ENCODE assay signal across 15 cellular contexts in genomic region chr12:49338830-49339463, GRCh38. TPM values are rescaled to one million over a fixed set of nuclear protein-coding genes. Genes with fewer than 3 reads are reported as not detected.
DNase-seq lines count a peak whose midpoint lies in the region; ATAC-seq and TF ChIP-seq lines count a peak whose summit lies in the region.
"Had no signal": no experiment of that assay in that cellular context is flagged by ENCODE, and none has a peak within 500 bp of the region (broad histone marks: within the 10 kb centered on the region; RNA-seq: fewer than 3 reads in every experiment).

No MANE protein-coding gene starts in this region.

- H3K9me3 ChIP-seq in NT2/D1 (ENCODE audit: insufficient read depth, low read length) (no peaks in the 10 kb centered on the region; the same call in 1 of the 2 replicates), osteoblast (ENCODE audit: low read depth, low read length) (no peaks in the 10 kb centered on the region), heart left ventricle (no peaks in the 10 kb centered on the region)
- H3K9me3 ChIP-seq: BLaER1 treated with 17β-estradiol and CSF1 and Interleukin-3, amounts not matched to agents 10 nM and 100 nM; SJCRH30 had no signal

- intact Hi-C loops in heart left ventricle (cut with DNase I): loop anchor here in 6 of 10 donors (2.0 to 5.0 kb wide), 3 partner anchors 47 to 52 kb away; no protein-coding TSS in a partner anchor

- DNase-seq in NT2/D1 (ENCODE audit: low read depth, low spot score): no peak
- DNase-seq in left kidney (ENCODE audit: low read depth, low spot score): peak; percentile 12
- peak; percentile 74 for DNase-seq in osteoblast (ENCODE audit: insufficient read length, low spot score, missing footprints)
- no peak for DNase-seq in heart left ventricle
- DNase-seq in left lobe of liver (ENCODE audit: low spot score): no peak
- DNase-seq in OCI-M2 (lab: John Stamatoyannopoulos, UW; ENCODE audit: unreplicated experiment): no peak
- DNase-seq: MM.1S, NCI-H1105 treated with DMSO at 0.1 percent for 48 hours, NCI-H1930, NCI-H2171 treated with DMSO at 0.1 percent for 48 hours, NCI-H510A treated with DMSO at 0.1 percent for 48 hours had no signal

- ATAC-seq in HG03378 (IDR thresholded peaks at IDR 0.05; ENCODE audit: unreplicated experiment): no peak
- ATAC-seq in heart left ventricle: no peak
- ATAC-seq in left lobe of liver: no peak

- no peak for TF ChIP-seq POLR2A in heart left ventricle (IDR thresholded peaks at IDR 0.05)

- no peak overlapping the region for H3K27ac ChIP-seq in osteoblast (ENCODE audit: low read depth, low read length)
- no peak overlapping the region for H3K27ac ChIP-seq in heart left ventricle
- H3K27ac ChIP-seq: BLaER1 treated with 17β-estradiol and CSF1 and Interleukin-3, amounts not matched to agents 10 nM and 100 nM; SJCRH30 had no signal

- H3K27me3 ChIP-seq in NT2/D1 (ENCODE audit: insufficient read depth, insufficient read length): peaks cover 73% of the 10 kb centered on the region
- H3K27me3 ChIP-seq in osteoblast (ENCODE audit: insufficient read depth, low read length): peaks cover 73% of the 10 kb centered on the region
- peaks cover 31 to 86% (median 57%) of the 10 kb centered on the region in 9 donors for H3K27me3 ChIP-seq in heart left ventricle
- H3K27me3 ChIP-seq: SJCRH30 had no signal

- peak overlapping the region; percentile 63 for H3K9ac ChIP-seq in NT2/D1 (ENCODE audit: insufficient read length, low read depth)
- H3K9ac ChIP-seq: BLaER1 treated with 17β-estradiol and CSF1 and Interleukin-3, amounts not matched to agents 10 nM and 100 nM had no signal

- H3K36me3 ChIP-seq in NT2/D1 (ENCODE audit: insufficient read depth, insufficient read length, low read length): no peaks in the 10 kb centered on the region
- H3K36me3 ChIP-seq in osteoblast (ENCODE audit: insufficient read depth, low read length): no peaks in the 10 kb centered on the region
- H3K36me3 ChIP-seq in heart left ventricle: no peaks in the 10 kb centered on the region
- H3K36me3 ChIP-seq: BLaER1 treated with 17β-estradiol and CSF1 and Interleukin-3, amounts not matched to agents 10 nM and 100 nM; SJCRH30 had no signal

- WGBS in heart left ventricle, 4 donors: 70 to 82% (median 78%) methylated on average over 6 of the region's 6 CpGs

- H4K20me1 ChIP-seq in osteoblast (ENCODE audit: insufficient read depth, low read length): no peaks in the 10 kb centered on the region

- H2AFZ ChIP-seq in osteoblast (ENCODE audit: low read length): no peak overlapping the region

- TF ChIP-seq CTCF in osteoblast (IDR thresholded peaks at IDR 0.05; ENCODE audit: extremely low read depth, low read depth, low read length) (no peak), heart left ventricle (IDR thresholded peaks at IDR 0.05) (no peak)

- H3K4me3 ChIP-seq in NT2/D1 (ENCODE audit: insufficient read length, low read depth): no peak overlapping the region
- no peak overlapping the region for H3K4me3 ChIP-seq in osteoblast (ENCODE audit: insufficient read depth, low read length)
- no peak overlapping the region for H3K4me3 ChIP-seq in heart left ventricle
- H3K4me3 ChIP-seq: BLaER1 treated with 17β-estradiol and CSF1 and Interleukin-3, amounts not matched to agents 10 nM and 100 nM; SJCRH30 had no signal

- H3K79me2 ChIP-seq in osteoblast (ENCODE audit: insufficient read depth, low read length): no peaks in the 10 kb centered on the region

- H3K4me1 ChIP-seq in NT2/D1 (ENCODE audit: insufficient read depth, insufficient read length): peaks cover 38% of the 10 kb centered on the region
- peaks cover 15% of the 10 kb centered on the region for H3K4me1 ChIP-seq in osteoblast (ENCODE audit: insufficient read depth, low read length)
- H3K4me1 ChIP-seq in heart left ventricle: peaks cover 6 to 41% (median 21%) of the 10 kb centered on the region in 12 donors

- H3K4me2 ChIP-seq in osteoblast (ENCODE audit: insufficient read depth, low read length): no peak overlapping the region
- H3K4me2 ChIP-seq: BLaER1 treated with 17β-estradiol and CSF1 and Interleukin-3, amounts not matched to agents 10 nM and 100 nM had no signal

RNA-seq across cellular contexts. Expression of gene C1QL4, which starts 2.0 kb away (rescaled TPM):
- total RNA-seq in osteoblast (0.36 TPM in 1 of 2 replicates, not detected in the other), heart left ventricle (not detected), left lobe of liver (not detected)
- polyA plus RNA-seq in heart left ventricle: not detected
- polyA plus RNA-seq: AG04450 had no signal

RNA-seq across cellular contexts. Expression of gene DNAJC22, which starts 7.7 kb away (rescaled TPM):
- 0.29 and 1.1 TPM in 2 replicates for total RNA-seq in osteoblast
- 1 to 10 TPM in 1 of 9 donors, under 1 TPM in 5, not detected in 3; 0.08 to 4.4 (median 0.53) TPM for total RNA-seq in heart left ventricle
- polyA plus RNA-seq in heart left ventricle: under 1 TPM in 1 of 2 donors, not detected in 1; 0.11 TPM
- 42.3 TPM for total RNA-seq in left lobe of liver

RNA-seq across cellular contexts. Expression of gene TROAP, which starts 15.9 kb away (rescaled TPM):
- total RNA-seq in osteoblast: 2.5 and 3.5 TPM in 2 replicates
- total RNA-seq in heart left ventricle: 1 to 10 TPM in 2 of 9 donors, under 1 TPM in 4, not detected in 3; 0.33 to 6.4 (median 0.85) TPM
- polyA plus RNA-seq in heart left ventricle: under 1 TPM in 1 of 2 donors, not detected in 1; 0.11 TPM
- 0.48 TPM for total RNA-seq in left lobe of liver

RNA-seq across cellular contexts. Expression of gene SPATS2, which starts 28.3 kb away (rescaled TPM):
- total RNA-seq in osteoblast (23.3 and 25.7 TPM in 2 replicates), heart left ventricle (1 to 10 TPM; 3.0 to 9.1 (median 4.8) TPM), left lobe of liver (5.9 TPM)
- 1 to 10 TPM; 6.7 TPM for polyA plus RNA-seq in heart left ventricle

RNA-seq across cellular contexts. Expression of gene PRPH, which starts 44.0 kb away (rescaled TPM):
- total RNA-seq in osteoblast: under 0.01 TPM in 1 of 2 replicates, not detected in the other
- total RNA-seq in heart left ventricle: under 1 TPM in 4 of 9 donors, not detected in 5; 0.36 to 0.70 (median 0.54) TPM
- under 1 TPM; 0.11 to 0.27 TPM for polyA plus RNA-seq in heart left ventricle
- total RNA-seq in left lobe of liver: not detected
- polyA plus RNA-seq: AG04450 had no signal

Comparison
In these comparisons a context has a peak if more than half of its experiments do, and no peak if none do; other contexts are left out.
1. DNase-seq: peak in left kidney (single experiment) and osteoblast (single experiment); none in NT2/D1 (single experiment), heart left ventricle (0 of 5), left lobe of liver (single experiment) and OCI-M2 (single experiment).